13 cellular contexts compared by ENCODE assay signal in the genomic region with DNA sequence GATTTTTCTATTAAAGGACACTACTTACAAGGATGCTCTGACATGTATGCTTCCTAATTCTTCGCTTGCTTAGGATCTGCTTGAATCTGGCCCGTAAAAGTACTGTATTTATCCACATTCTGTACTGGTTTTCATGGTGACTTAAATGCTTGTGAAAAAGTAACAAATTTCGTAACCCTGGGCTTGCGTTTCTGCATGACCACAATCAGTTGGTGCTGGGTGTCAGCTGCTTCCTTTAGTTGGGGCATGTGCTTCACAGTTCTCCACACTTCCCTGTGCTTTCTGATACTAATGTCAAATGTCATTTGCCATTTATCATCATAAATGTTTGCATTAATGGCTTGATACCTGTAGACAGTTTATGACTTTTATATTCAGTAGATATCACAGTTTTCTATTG.
A peak's percentile ranks its signal among the peaks of the same experiment; 100 is the strongest.
DNase-seq lines count a peak whose midpoint lies in the region; ATAC-seq lines count a peak whose summit lies in the region.
"Had no signal": no experiment of that assay in that cellular context is flagged by ENCODE, and none has a peak within 500 bp of the region (broad histone marks: within the 10 kb centered on the region; RNA-seq: fewer than 3 reads in every experiment).

No MANE protein-coding gene starts in this region.

- no peak overlapping the region for H3K4me3 Mint-ChIP-seq in natural killer cell treated with Interleukin-12 subunit alpha and Interleukin-12 subunit beta and Interleukin-15 and Interleukin-18, amount 100 ng/mL, for 72 hours
- H3K4me3 Mint-ChIP-seq: activated B cell treated with CpG ODN at 0.5 μM for 24 hours; activated naive CD4-positive, alpha-beta T cell treated with anti-CD3 and anti-CD28 coated beads, Interleukin-2, amount 50 U/mL, for 24 hours had no signal

- no peaks in the 10 kb centered on the region for H3K27me3 Mint-ChIP-seq in natural killer cell treated with Interleukin-12 subunit alpha and Interleukin-12 subunit beta and Interleukin-15 and Interleukin-18, amount 100 ng/mL, for 72 hours
- H3K27me3 Mint-ChIP-seq: activated B cell treated with CpG ODN at 0.5 μM for 24 hours; activated naive CD4-positive, alpha-beta T cell treated with anti-CD3 and anti-CD28 coated beads, Interleukin-2, amount 50 U/mL, for 24 hours had no signal

- no peaks in the 10 kb centered on the region for H3K9me3 Mint-ChIP-seq in natural killer cell treated with Interleukin-12 subunit alpha and Interleukin-12 subunit beta and Interleukin-15 and Interleukin-18, amount 100 ng/mL, for 72 hours
- H3K9me3 Mint-ChIP-seq: activated B cell treated with CpG ODN at 0.5 μM for 24 hours; activated naive CD4-positive, alpha-beta T cell treated with anti-CD3 and anti-CD28 coated beads, Interleukin-2, amount 50 U/mL, for 24 hours had no signal

- no peak overlapping the region for H3K27ac ChIP-seq in aorta (ENCODE audit: low read depth in 1 of 2, low read length in 2 of 2)

- peaks cover 19 to 21% of the 10 kb centered on the region in 2 donors for H3K4me1 Mint-ChIP-seq in natural killer cell treated with Interleukin-12 subunit alpha and Interleukin-12 subunit beta and Interleukin-15 and Interleukin-18, amount 100 ng/mL, for 72 hours (ENCODE audit: low read depth in 2 of 2)

- H3K27ac Mint-ChIP-seq in natural killer cell treated with Interleukin-12 subunit alpha and Interleukin-12 subunit beta and Interleukin-15 and Interleukin-18, amount 100 ng/mL, for 72 hours = peak overlapping the region; percentile 4 to 42
- H3K27ac Mint-ChIP-seq: activated B cell treated with CpG ODN at 0.5 μM for 24 hours; activated naive CD4-positive, alpha-beta T cell treated with anti-CD3 and anti-CD28 coated beads, Interleukin-2, amount 50 U/mL, for 24 hours had no signal

- H3K36me3 Mint-ChIP-seq in natural killer cell treated with Interleukin-12 subunit alpha and Interleukin-12 subunit beta and Interleukin-15 and Interleukin-18, amount 100 ng/mL, for 72 hours = no peaks in the 10 kb centered on the region

- 88 to 96% methylated on average over 4 of the region's 4 CpGs for WGBS in aorta, 2 donors

- no peaks in the 10 kb centered on the region for H3K4me1 ChIP-seq in aorta (ENCODE audit: control insufficient read depth in 1 of 2, insufficient read depth in 2 of 2, low read length in 2 of 2)

- no peaks in the 10 kb centered on the region for H3K9me3 ChIP-seq in aorta (ENCODE audit: control insufficient read depth, low read length)

- no peaks in the 10 kb centered on the region for H3K27me3 ChIP-seq in aorta (ENCODE audit: control insufficient read depth in 1 of 2, insufficient read depth in 2 of 2, low read length in 1 of 2)

- intact Hi-C loops in aorta (cut with DNase I) = no loop called here

- ATAC-seq in GM21367 (IDR thresholded peaks at IDR 0.05; ENCODE audit: unreplicated experiment) (peak; percentile 45), HG03442 (IDR thresholded peaks at IDR 0.05; ENCODE audit: unreplicated experiment) (peak; percentile 60), aorta (ENCODE audit: low FRiP score) (no peak)
- peak; percentile 78 to 81 for ATAC-seq in natural killer cell treated with Interleukin-12 subunit alpha and Interleukin-12 subunit beta and Interleukin-15 and Interleukin-18, amount 100 ng/mL, for 72 hours

- no peaks in the 10 kb centered on the region for H3K36me3 ChIP-seq in aorta (ENCODE audit: control insufficient read depth in 1 of 2, insufficient read depth in 2 of 2, low read length in 1 of 2)

- DNase-seq in SKM-1 treated with dmso at 0.1 percent for 144 hours (lab: John Stamatoyannopoulos, UW; ENCODE audit: unreplicated experiment) = peak; percentile 80
- peak; percentile 65 for DNase-seq in natural killer cell treated with Interleukin-12 subunit alpha and Interleukin-12 subunit beta and Interleukin-15 and Interleukin-18, amount 100 ng/mL, for 72 hours (ENCODE audit: low spot score)
- no peak for DNase-seq in aorta
- DNase-seq in activated naive CD4-positive, alpha-beta T cell (lab: John Stamatoyannopoulos, UW) = no peak
- no peak for DNase-seq in NCI-H1092 treated with DMSO at 0.1 percent for 48 hours (lab: John Stamatoyannopoulos, UW)
- DNase-seq in SW480 (ENCODE audit: low spot score) = no peak
- DNase-seq: activated B cell treated with CpG ODN at 0.5 μM for 24 hours, kidney, NCI-H510A treated with DMSO at 0.1 percent for 48 hours, retina had no signal

- no peak overlapping the region for H3K4me3 ChIP-seq in aorta (ENCODE audit: low read length in 2 of 2)

Comparison
In these comparisons a context has a peak if more than half of its experiments do, and no peak if none do; other contexts are left out.
1. DNase-seq: peak in SKM-1 treated with dmso at 0.1 percent for 144 hours (single experiment) and natural killer cell treated with Interleukin-12 subunit alpha and Interleukin-12 subunit beta and Interleukin-15 and Interleukin-18, amount 100 ng/mL, for 72 hours (single experiment); none in aorta (0 of 2), activated naive CD4-positive, alpha-beta T cell (0 of 4), NCI-H1092 treated with DMSO at 0.1 percent for 48 hours (single experiment) and SW480 (single experiment).